In genomic region chr4:185819144-185819543, GRCh38 we compare ENCODE assay signal across 22 cellular contexts. TPM values are rescaled to one million over a fixed set of nuclear protein-coding genes. Genes with fewer than 3 reads are reported as not detected.
"Had no signal": no experiment of that assay in that cellular context is flagged by ENCODE, and none has a peak within 500 bp of the region (broad histone marks: within the 10 kb centered on the region; RNA-seq: fewer than 3 reads in every experiment).

No MANE protein-coding gene starts in this region.

- H3K27ac ChIP-seq: KMS-11, SJSA1, SK-N-MC had no signal

- H3K4me2 ChIP-seq: KMS-11 had no signal

- H3K9me3 ChIP-seq: SJSA1 had no signal

- DNase-seq: IMR-90, Kasumi-1, MM.1S, NCI-H1092 treated with DMSO at 0.1 percent for 48 hours, NCI-H1436, NCI-H187, NCI-H2029, NCI-H2081 treated with DMSO at 0.1 percent for 48 hours, NCI-H2171, NCI-H226, NCI-H446, NCI-H510A, NCI-H524 treated with DMSO at 0.1 percent for 48 hours, NCI-H69, NCI-H774, Right ventricle myocardium superior, RPMI8226, SIG-M5 had no signal

- FAIRE-seq: RCC 7860 had no signal

- H3K27me3 ChIP-seq: SJSA1 had no signal

- H3K4me3 ChIP-seq: SJSA1, SK-N-MC had no signal

- H3K9ac ChIP-seq: KMS-11 had no signal

- H3K36me3 ChIP-seq: SJSA1 had no signal

RNA-seq across cellular contexts. Expression of gene SORBS2, which starts 7.2 kb away (rescaled TPM):
- polyA plus RNA-seq: IMR-90 had no signal
